ENCODE assay signal across 8 cellular contexts in the genomic region with DNA sequence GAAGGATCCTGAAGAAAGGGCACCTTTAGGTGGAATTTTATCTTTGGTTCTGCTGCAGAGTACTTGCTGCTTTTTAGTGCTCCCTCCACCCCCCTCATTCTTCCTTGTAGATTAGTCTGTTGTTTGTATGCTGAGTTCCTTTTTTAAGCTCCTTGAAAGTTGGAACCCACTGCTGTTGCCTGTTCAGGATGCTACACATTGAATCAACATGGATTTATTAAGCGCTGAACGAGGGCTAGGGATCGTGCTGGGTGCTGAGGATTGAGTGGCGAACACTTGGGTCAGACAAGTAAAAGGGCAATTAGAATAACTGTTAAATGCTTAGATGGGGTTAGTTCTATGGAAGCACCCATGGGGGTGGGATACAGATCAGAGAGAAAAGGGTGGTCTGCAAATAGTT. TPM values are rescaled to one million over a fixed set of nuclear protein-coding genes. Genes with fewer than 3 reads are reported as not detected.
DNase-seq lines count a peak whose midpoint lies in the region; ATAC-seq and TF ChIP-seq lines count a peak whose summit lies in the region.

No MANE protein-coding gene starts in this region.

- no peak for ATAC-seq in activated CD8-positive, alpha-beta T cell treated with anti-CD3 and anti-CD28 coated beads for 36 hours
- ATAC-seq in mucosa of descending colon: no peak
- ATAC-seq in GM18520 (IDR thresholded peaks at IDR 0.05; ENCODE audit: unreplicated experiment): no peak

- peaks cover 10% of the 10 kb centered on the region for H3K4me1 ChIP-seq in iPS-15b (ENCODE audit: control insufficient read depth, insufficient read depth, low read length)
- H3K4me1 ChIP-seq in stomach smooth muscle (ENCODE audit: control insufficient read depth, insufficient read depth, low read length): peaks cover 11% of the 10 kb centered on the region
- H3K4me1 ChIP-seq in mucosa of descending colon (ENCODE audit: low read depth): peaks cover 11% of the 10 kb centered on the region

- no peak overlapping the region for H3K9ac ChIP-seq in iPS-15b (ENCODE audit: low read depth, low read length)
- H3K9ac ChIP-seq in stomach smooth muscle (ENCODE audit: low read length in 2 of 2): peak overlapping the region; percentile 77 to 83

- peak overlapping the region; percentile 95 for H3K4me3 Mint-ChIP-seq in activated CD8-positive, alpha-beta T cell treated with anti-CD3 and anti-CD28 coated beads for 36 hours

- H3K27me3 ChIP-seq in iPS-15b (ENCODE audit: control insufficient read depth, insufficient read depth, low read length): peaks cover 3% of the 10 kb centered on the region
- no peaks in the 10 kb centered on the region for H3K27me3 ChIP-seq in stomach smooth muscle (ENCODE audit: control insufficient read depth in 1 of 2, insufficient read depth in 2 of 2, low read length in 2 of 2)

- H3K27ac Mint-ChIP-seq in activated CD8-positive, alpha-beta T cell treated with anti-CD3 and anti-CD28 coated beads for 36 hours: peak overlapping the region; percentile 99

- POLR2A ChIA-PET in activated CD8-positive, alpha-beta T cell treated with anti-CD3 and anti-CD28 coated beads for 36 hours (lab: Charles Lee): interaction anchor here (0.8 to 1.6 kb wide), 10 partner anchors 8 to 479 kb away, joined by 3 to 13 read pairs (median 3); no protein-coding TSS in a partner anchor

- H3K36me3 ChIP-seq in iPS-15b (ENCODE audit: control insufficient read depth, insufficient read depth, low read length) (no peaks in the 10 kb centered on the region), stomach smooth muscle (ENCODE audit: control insufficient read depth in 2 of 2, insufficient read depth in 2 of 2, low read length in 2 of 2) (no peaks in the 10 kb centered on the region), mucosa of descending colon (ENCODE audit: low read depth) (no peaks in the 10 kb centered on the region)

- peaks cover 58% of the 10 kb centered on the region for H3K4me1 Mint-ChIP-seq in activated CD8-positive, alpha-beta T cell treated with anti-CD3 and anti-CD28 coated beads for 36 hours (ENCODE audit: low read depth)

- no peaks in the 10 kb centered on the region for H3K27me3 Mint-ChIP-seq in activated CD8-positive, alpha-beta T cell treated with anti-CD3 and anti-CD28 coated beads for 36 hours

- TF ChIP-seq CTCF in activated CD8-positive, alpha-beta T cell treated with anti-CD3 and anti-CD28 coated beads for 36 hours (IDR thresholded peaks at IDR 0.05): no peak
- TF ChIP-seq CTCF in mucosa of descending colon (IDR thresholded peaks at IDR 0.05): no peak

- DNase-seq in NCI-H748 (lab: John Stamatoyannopoulos, UW; ENCODE audit: unreplicated experiment) (peak; percentile 56), NCI-H748 treated with DMSO at 0.1 percent for 48 hours (lab: John Stamatoyannopoulos, UW) (no peak), NCI-H1436 (lab: John Stamatoyannopoulos, UW) (no peak), mucosa of descending colon (no peak)
- DNase-seq in activated CD8-positive, alpha-beta T cell treated with anti-CD3 and anti-CD28 coated beads for 36 hours: no peak

- peaks cover 14% of the 10 kb centered on the region for H3K9me3 Mint-ChIP-seq in activated CD8-positive, alpha-beta T cell treated with anti-CD3 and anti-CD28 coated beads for 36 hours

- H3K9me3 ChIP-seq in iPS-15b (ENCODE audit: control insufficient read depth, insufficient read depth, low read length): no peaks in the 10 kb centered on the region
- no peaks in the 10 kb centered on the region for H3K9me3 ChIP-seq in stomach smooth muscle (ENCODE audit: control insufficient read depth in 2 of 2, low read length in 2 of 2)
- H3K9me3 ChIP-seq in mucosa of descending colon: no peaks in the 10 kb centered on the region

- CTCF ChIA-PET in activated CD8-positive, alpha-beta T cell treated with anti-CD3 and anti-CD28 coated beads for 36 hours (lab: Charles Lee): no interaction called here

- intact Hi-C loops in activated CD8-positive, alpha-beta T cell treated with anti-CD3 and anti-CD28 coated beads for 36 hours (cut with micrococcal nuclease): loop anchor here (5.0 to 10.0 kb wide), 3 partner anchors 75 to 233 kb away; no protein-coding TSS in a partner anchor
- intact Hi-C loops in mucosa of descending colon (cut with DNase I, micrococcal nuclease): no loop called here

- H3K36me3 Mint-ChIP-seq in activated CD8-positive, alpha-beta T cell treated with anti-CD3 and anti-CD28 coated beads for 36 hours (ENCODE audit: low read depth): peaks cover 28% of the 10 kb centered on the region

- peak overlapping the region; percentile 72 for H3K4me3 ChIP-seq in iPS-15b (ENCODE audit: low read depth, low read length)
- peak overlapping the region; percentile 89 to 94 for H3K4me3 ChIP-seq in stomach smooth muscle (ENCODE audit: low read length in 2 of 2)
- H3K4me3 ChIP-seq in mucosa of descending colon: no peak overlapping the region

- H3K27ac ChIP-seq in stomach smooth muscle (ENCODE audit: low read length): peak overlapping the region; percentile 84

RNA-seq across cellular contexts. Expression of gene AMN1, which starts 0.9 kb away (rescaled TPM):
- 1 to 10 TPM; 3.5 to 4.1 TPM for total RNA-seq in activated CD8-positive, alpha-beta T cell treated with anti-CD3 and anti-CD28 coated beads for 36 hours
- 1 to 10 TPM; 3.1 to 7.3 (median 3.2) TPM for total RNA-seq in mucosa of descending colon
